ENCODE assay signal across 23 cellular contexts in the genomic region with DNA sequence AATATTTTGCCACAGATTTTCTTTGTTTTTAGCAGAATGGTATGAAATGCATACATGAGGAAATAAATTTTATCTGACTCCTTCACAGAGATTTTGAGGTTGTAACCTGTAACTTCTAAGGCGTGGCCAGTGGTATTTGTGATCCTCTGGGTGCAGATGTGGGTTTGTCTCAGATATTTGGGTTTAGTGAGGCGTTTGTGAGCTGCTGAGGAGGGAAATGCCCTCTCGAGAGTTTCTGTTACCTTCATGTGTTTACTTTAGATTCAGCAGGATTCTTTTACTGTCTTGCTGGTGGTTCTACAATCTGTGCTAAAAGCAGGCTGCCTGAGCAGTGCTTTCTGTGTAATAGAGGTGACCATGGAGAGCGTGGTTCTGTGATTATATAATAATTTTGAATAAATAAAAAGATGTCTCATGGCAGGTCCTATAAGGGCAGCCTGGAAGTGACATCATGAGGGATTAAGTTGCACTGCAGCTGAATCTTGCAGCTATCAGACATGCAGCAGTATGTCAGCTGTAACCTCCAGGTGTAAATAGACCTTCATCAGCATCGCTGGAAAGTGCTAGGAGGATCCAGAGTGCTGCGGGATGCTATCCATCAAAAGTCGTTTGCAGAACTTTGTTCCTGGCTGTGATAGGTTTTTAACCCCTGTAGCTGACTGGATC. TPM values are rescaled to one million over a fixed set of nuclear protein-coding genes. Genes with fewer than 3 reads are reported as not detected.
DNase-seq lines count a peak whose midpoint lies in the region; FAIRE-seq and TF ChIP-seq lines count a peak whose summit lies in the region.
"Had no signal": no experiment of that assay in that cellular context is flagged by ENCODE, and none has a peak within 500 bp of the region (broad histone marks: within the 10 kb centered on the region; RNA-seq: fewer than 3 reads in every experiment).

No MANE protein-coding gene starts in this region.

- WGBS in esophagus muscularis mucosa, result 52% methylated on average over 7 of the region's 7 CpGs
- 40 to 59% methylated on average over 7 of the region's 7 CpGs for WGBS in sigmoid colon, 2 donors
- 60 to 67% (median 62%) methylated on average over 7 of the region's 7 CpGs for WGBS in small intestine, 3 donors

- no peak for FAIRE-seq in small intestine (lab: Jason Lieb, UNC)

- CTCF ChIA-PET in HEK293 (lab: Yijun Ruan, JAX), result no interaction called here

- POLR2A ChIA-PET in HEK293 (lab: Yijun Ruan, JAX), result interaction anchor here (1.0 kb wide), 1 partner anchor 10 kb away, joined by 5 read pairs; no protein-coding TSS in a partner anchor

- H3K4me3 ChIP-seq in HEK293 (ENCODE audit: low read depth, low read length) (no peak overlapping the region), esophagus muscularis mucosa (no peak overlapping the region), sigmoid colon (no peak overlapping the region), small intestine (ENCODE audit: low read depth in 1 of 2, low read length in 2 of 2) (no peak overlapping the region)
- H3K4me3 ChIP-seq: heart left ventricle, uterus had no signal

- TF ChIP-seq CTCF in HEK293 (tag by site-specific recombination; IDR thresholded peaks at IDR 0.05) (no peak), esophagus muscularis mucosa (IDR thresholded peaks at IDR 0.05) (no peak), sigmoid colon (IDR thresholded peaks at IDR 0.05) (no peak)

- H3K4me1 ChIP-seq in HEK293 (ENCODE audit: control insufficient read depth, insufficient read depth, low read length) (peaks cover 30% of the 10 kb centered on the region), esophagus muscularis mucosa (peaks cover 34 to 48% (median 44%) of the 10 kb centered on the region in 4 donors), sigmoid colon (peaks cover 0 to 36% (median 19%) of the 10 kb centered on the region in 4 donors), small intestine (ENCODE audit: control insufficient read depth in 2 of 2, insufficient read depth in 1 of 2, low read depth in 1 of 2, low read length in 1 of 2) (no peaks in the 10 kb centered on the region)
- H3K4me1 ChIP-seq: uterus had no signal

- TF ChIP-seq POLR2A in esophagus muscularis mucosa (IDR thresholded peaks at IDR 0.05; ENCODE audit: low read depth) (no peak), sigmoid colon (IDR thresholded peaks at IDR 0.05) (no peak)

- H3K36me3 ChIP-seq in HEK293 (ENCODE audit: control insufficient read depth in 2 of 2, insufficient read depth in 1 of 2, low read length in 2 of 2), result peaks cover 3 to 10% of the 10 kb centered on the region in 2 experiments; a peak in 2 of 3 replicates
- peaks cover 0 to 7% (median 4%) of the 10 kb centered on the region in 4 donors for H3K36me3 ChIP-seq in esophagus muscularis mucosa
- no peaks in the 10 kb centered on the region for H3K36me3 ChIP-seq in sigmoid colon
- no peaks in the 10 kb centered on the region for H3K36me3 ChIP-seq in small intestine (ENCODE audit: control insufficient read depth in 2 of 2, insufficient read depth in 2 of 2, low read length in 2 of 2)
- H3K36me3 ChIP-seq: uterus had no signal

- intact Hi-C loops in esophagus muscularis mucosa (cut with DNase I), result no loop called here
- intact Hi-C loops in sigmoid colon (cut with DNase I), result no loop called here

- peak; percentile 31 for DNase-seq in NCI-H69 (lab: John Stamatoyannopoulos, UW)
- no peak for DNase-seq in esophagus muscularis mucosa (ENCODE audit: extremely low spot score)
- no peak for DNase-seq in sigmoid colon
- DNase-seq in small intestine, result no peak
- DNase-seq in globus pallidus (ENCODE audit: low spot score), result no peak
- no peak for DNase-seq in EL
- no peak for DNase-seq in effector CD4-positive, alpha-beta T cell
- DNase-seq: activated CD4-positive, alpha-beta T cell treated with anti-CD3 and anti-CD28 coated beads, Interleukin-2, amount 10 ng/mL, durations not matched to agents 24 days and 14 days; activated naive CD4-positive, alpha-beta T cell treated with anti-CD3 and anti-CD28 coated beads, Interleukin-2, amount 10 ng/mL, durations not matched to agents 7 days and 5 days; activated T-cell treated with anti-CD3 and anti-CD28 coated beads, Interleukin-2, amount 50 U/mL, for 72 hours; brain microvascular endothelial cell; DND-41; erythroblast; heart left ventricle; NCI-H1694; NCI-H345; NCI-H774; stimulated activated CD4-positive, alpha-beta T cell treated with anti-CD3 and anti-CD28 coated beads, Interleukin-15, amount 100 ng/mL, for 24 hours; stimulated activated naive B cell treated with anti-CD40 and anti-IgM and Interleukin-4, amounts not matched to agents 10 μg/mL and 1 μg/mL and 100 μg/mL, for 72 hours; SW 1271; uterus had no signal

- no peak overlapping the region for H3K27ac ChIP-seq in HEK293 (ENCODE audit: extremely low read depth, low read depth, low read length)
- H3K27ac ChIP-seq in esophagus muscularis mucosa (replicated peaks in 1 of 4), result peak overlapping the region; percentile 8 to 61 (median 48)
- H3K27ac ChIP-seq in sigmoid colon, result peak overlapping the region; percentile 9 to 40 (median 34)
- no peak overlapping the region for H3K27ac ChIP-seq in small intestine (ENCODE audit: low read depth in 1 of 2, low read length in 1 of 2)
- H3K27ac ChIP-seq: brain microvascular endothelial cell, uterus had no signal

- TF ChIP-seq EP300 in esophagus muscularis mucosa (IDR thresholded peaks at IDR 0.05) (no peak), sigmoid colon (IDR thresholded peaks at IDR 0.05) (no peak)

- H3K9me3 ChIP-seq in HEK293 (ENCODE audit: control insufficient read depth, insufficient read depth, low read depth, low read length) (no peaks in the 10 kb centered on the region), esophagus muscularis mucosa (no peaks in the 10 kb centered on the region), sigmoid colon (no peaks in the 10 kb centered on the region), small intestine (ENCODE audit: control insufficient read depth, low read depth) (no peaks in the 10 kb centered on the region)
- H3K9me3 ChIP-seq: heart left ventricle, uterus had no signal

- H3K27me3 ChIP-seq in esophagus muscularis mucosa, result no peaks in the 10 kb centered on the region
- H3K27me3 ChIP-seq in sigmoid colon, result no peaks in the 10 kb centered on the region
- peaks cover 0 to 1% of the 10 kb centered on the region in 2 donors for H3K27me3 ChIP-seq in small intestine (ENCODE audit: control insufficient read depth in 2 of 2, insufficient read depth in 2 of 2, low read length in 2 of 2)
- H3K27me3 ChIP-seq: brain microvascular endothelial cell, heart left ventricle, uterus had no signal

TF ChIP-seq in HEK293, 187 proteins besides CTCF, POLR2A, EP300 and RAD21:
- TF ChIP-seq ZEB2 (tag by site-specific recombination; IDR thresholded peaks at IDR 0.05) (no peak), ZNF354C (tag by site-specific recombination; IDR thresholded peaks at IDR 0.05; ENCODE audit: borderline replicate concordance, low read depth) (no peak), HOXD13 (CRISPR knock-in tag; IDR thresholded peaks at IDR 0.05; ENCODE audit: borderline replicate concordance) (no peak), ZNF629 (tag by site-specific recombination; IDR thresholded peaks at IDR 0.05) (peak; percentile 35; the same call in 1 of the 2 replicates), ZNF423 (tag by site-specific recombination; IDR thresholded peaks at IDR 0.05) (no peak), ZBTB44 (tag by site-specific recombination; IDR thresholded peaks at IDR 0.05) (peak; percentile 66)
TF ChIP-seq in HEK293: peak in this region for 2.

RNA-seq across cellular contexts. Expression of gene TANC1, which starts 34.2 kb away (rescaled TPM):
- total RNA-seq in esophagus muscularis mucosa (10 to 100 TPM; 34.3 to 54.0 (median 52.9) TPM), sigmoid colon (10 to 100 TPM; 47.0 to 74.5 (median 56.9) TPM)
- polyA plus RNA-seq in sigmoid colon (10 to 100 TPM in 1 of 3 donors, 1 to 10 TPM in 2; 3.6 to 13.4 (median 5.3) TPM), small intestine (1 to 10 TPM; 7.4 to 8.9 (median 8.6) TPM)
- polyA plus RNA-seq: CD14-positive monocyte had no signal

Comparison
In these comparisons a context has a peak if more than half of its experiments do, and no peak if none do; other contexts are left out.
1. H3K27ac ChIP-seq: peak in esophagus muscularis mucosa (4 of 4) and sigmoid colon (4 of 4); none in HEK293 (single experiment) and small intestine (0 of 2).